Comparison of ENCODE assay signal across 8 cellular contexts in the genomic region with DNA sequence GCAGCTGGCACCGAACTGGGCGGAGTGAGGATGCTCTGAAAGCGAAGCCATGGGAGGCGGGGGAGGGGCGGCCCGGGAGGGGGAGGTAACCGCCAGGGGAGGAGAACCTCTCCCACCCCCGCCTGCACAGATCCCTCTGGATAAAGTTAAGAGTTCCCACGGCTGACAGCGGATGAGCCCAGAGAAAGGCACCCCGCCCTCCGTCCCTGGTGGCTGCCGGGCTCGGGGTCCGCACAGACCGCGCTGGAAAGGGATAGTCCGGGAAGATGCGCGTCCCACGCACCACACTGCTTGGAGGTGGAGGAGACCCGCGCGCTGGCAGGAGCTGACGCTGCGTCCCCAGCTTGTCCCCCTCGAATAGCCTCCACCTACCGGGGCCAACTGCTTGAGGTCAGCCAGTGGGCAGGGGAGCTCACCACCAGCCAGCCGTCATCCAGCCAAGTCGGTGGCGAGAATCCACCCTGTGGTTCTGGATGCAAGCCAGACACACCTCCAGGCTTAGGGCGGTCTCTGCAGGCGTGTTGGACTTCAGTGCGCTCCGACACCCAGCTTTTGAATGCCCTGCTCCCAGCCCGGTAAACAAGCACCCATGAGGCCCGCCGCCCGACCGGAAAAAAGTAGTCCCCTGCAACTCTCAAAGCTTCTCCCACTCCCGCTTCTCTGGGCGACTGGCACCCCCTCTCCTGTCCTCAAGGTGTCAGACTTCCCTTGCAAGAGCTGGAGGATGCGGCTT. TPM values are rescaled to one million over a fixed set of nuclear protein-coding genes. Genes with fewer than 3 reads are reported as not detected.
DNase-seq lines count a peak whose midpoint lies in the region; ATAC-seq and TF ChIP-seq lines count a peak whose summit lies in the region.

A gene (minus strand): TSS at position 17 of the 733 bp plus-strand sequence. CDS start 86,439 bp downstream, outside the sequence.

- no peaks in the 10 kb centered on the region for H3K9me3 ChIP-seq in T-helper 17 cell (ENCODE audit: control insufficient read depth, low read length, poor library complexity, severe bottlenecking)

- peaks cover 2% of the 10 kb centered on the region for H3K36me3 Mint-ChIP-seq in T-helper 17 cell (ENCODE audit: low read depth)

- TF ChIP-seq POLR2A in GM18505 (IDR thresholded peaks at IDR 0.05; ENCODE audit: borderline replicate concordance, extremely low read depth, insufficient read depth, insufficient read length), result no peak

- peak; percentile 76 for TF ChIP-seq CTCF in foreskin keratinocyte (conservative IDR thresholded peaks at IDR 0.05)

- DNase-seq in AG20443 (ENCODE audit: low spot score) (peak; percentile 75), HS-27A (ENCODE audit: low read depth) (peak; percentile 51), T-helper 17 cell (no peak), foreskin keratinocyte (peak; percentile 35 to 68), occipital lobe (lab: John Stamatoyannopoulos, UW) (peak; percentile 23), NAMALWA (ENCODE audit: low spot score) (no peak), Kasumi-1 (lab: John Stamatoyannopoulos, UW) (no peak)

- no peak within 1 kb of the TSS for H3K27ac Mint-ChIP-seq in T-helper 17 cell

- no peak within 1 kb of the TSS for H3K27ac ChIP-seq in foreskin keratinocyte

- peaks cover 29% of the 10 kb centered on the region for H3K27me3 Mint-ChIP-seq in T-helper 17 cell

- peaks cover 2% of the 10 kb centered on the region for H3K4me1 Mint-ChIP-seq in T-helper 17 cell

- H3K4me3 Mint-ChIP-seq in T-helper 17 cell, result peak within 1 kb of the TSS; percentile 49

- H3K4me1 ChIP-seq in foreskin keratinocyte, result no peaks in the 10 kb centered on the region

- ATAC-seq in T-helper 17 cell (no peak), foreskin keratinocyte (peak; percentile 78), GM18505 (IDR thresholded peaks at IDR 0.05; ENCODE audit: unreplicated experiment) (no peak)

- H3K27me3 ChIP-seq in foreskin keratinocyte, result peaks cover 29% of the 10 kb centered on the region

RNA-seq across cellular contexts. Expression of the gene that starts here (rescaled TPM):
- total RNA-seq in T-helper 17 cell (not detected), foreskin keratinocyte (not detected in 2 replicates), occipital lobe (55.4 TPM)
- polyA plus RNA-seq in foreskin keratinocyte, result not detected in 2 replicates

Comparison
In these comparisons a context has a peak if more than half of its experiments do, and no peak if none do; other contexts are left out.
1. RNA of the gene that starts here (total RNA-seq): 55.4 TPM in occipital lobe (single experiment); not detected in T-helper 17 cell and not detected in foreskin keratinocyte; every median in the first group is over 10 times any median in the second.
2. Peak in DNase-seq and ATAC-seq in foreskin keratinocyte; RNA of the gene not detected or under 1 TPM.
3. DNase-seq: peak in AG20443 (single experiment), HS-27A (single experiment) and occipital lobe (single experiment); none in T-helper 17 cell (0 of 3), NAMALWA (single experiment) and Kasumi-1 (0 of 2).